In genomic region chr6:117463762-117464665, GRCh38 we compare ENCODE assay signal across 7 cellular contexts. TPM values are rescaled to one million over a fixed set of nuclear protein-coding genes. Genes with fewer than 3 reads are reported as not detected.
DNase-seq lines count a peak whose midpoint lies in the region; ATAC-seq and TF ChIP-seq lines count a peak whose summit lies in the region.

No MANE protein-coding gene starts in this region.

- no peak for TF ChIP-seq CTCF in GM20000 (IDR thresholded peaks at IDR 0.05; ENCODE audit: extremely low read depth, missing control alignments)

- H3K27me3 Mint-ChIP-seq in activated T-cell treated with anti-CD3 and anti-CD28 coated beads, Interleukin-2, amount 50 U/mL, for 72 hours (ENCODE audit: low read depth) = peaks cover 31% of the 10 kb centered on the region

- peak; percentile 39 to 40 for DNase-seq in activated T-cell treated with anti-CD3 and anti-CD28 coated beads, Interleukin-2, amount 50 U/mL, for 72 hours
- DNase-seq in non-pigmented ciliary epithelial cell (ENCODE audit: low read depth) (peak; percentile 55), GM20000 (ENCODE audit: low spot score) (no peak), mesenteric fat pad (ENCODE audit: low spot score) (no peak)

- H3K4me3 Mint-ChIP-seq in activated T-cell treated with anti-CD3 and anti-CD28 coated beads, Interleukin-2, amount 50 U/mL, for 72 hours = peak overlapping the region; percentile 68 to 73

- peaks cover 32% of the 10 kb centered on the region for H3K4me1 Mint-ChIP-seq in activated T-cell treated with anti-CD3 and anti-CD28 coated beads, Interleukin-2, amount 50 U/mL, for 72 hours (ENCODE audit: low read depth)

- H3K9me3 Mint-ChIP-seq in activated T-cell treated with anti-CD3 and anti-CD28 coated beads, Interleukin-2, amount 50 U/mL, for 72 hours = no peaks in the 10 kb centered on the region

- ATAC-seq in GM19043 (IDR thresholded peaks at IDR 0.05; ENCODE audit: low read depth, unreplicated experiment) (peak; percentile 58), HG03103 (IDR thresholded peaks at IDR 0.05; ENCODE audit: low read depth, unreplicated experiment) (peak; percentile 49), HG03045 (IDR thresholded peaks at IDR 0.05; ENCODE audit: unreplicated experiment) (no peak)
- peak; percentile 96 to 98 for ATAC-seq in activated T-cell treated with anti-CD3 and anti-CD28 coated beads, Interleukin-2, amount 50 U/mL, for 72 hours (replicated peaks in 1 of 2)

- no peak overlapping the region for H3K27ac Mint-ChIP-seq in activated T-cell treated with anti-CD3 and anti-CD28 coated beads, Interleukin-2, amount 50 U/mL, for 72 hours

- H3K36me3 Mint-ChIP-seq in activated T-cell treated with anti-CD3 and anti-CD28 coated beads, Interleukin-2, amount 50 U/mL, for 72 hours (ENCODE audit: insufficient read depth in 2 of 2) = no peaks in the 10 kb centered on the region

RNA-seq across cellular contexts. Expression of gene DCBLD1, which starts 18.5 kb away (rescaled TPM):
- 1 to 10 TPM; 2.9 to 3.4 TPM for total RNA-seq in activated T-cell treated with anti-CD3 and anti-CD28 coated beads, Interleukin-2, amount 50 U/mL, for 72 hours
- 9.9 TPM for total RNA-seq in mesenteric fat pad

RNA-seq across cellular contexts. Expression of gene ROS1, which starts 38.3 kb away (rescaled TPM):
- not detected for total RNA-seq in activated T-cell treated with anti-CD3 and anti-CD28 coated beads, Interleukin-2, amount 50 U/mL, for 72 hours
- total RNA-seq in mesenteric fat pad = not detected

Comparison
In these comparisons a context has a peak if more than half of its experiments do, and no peak if none do; other contexts are left out.
1. DNase-seq: peak in activated T-cell treated with anti-CD3 and anti-CD28 coated beads, Interleukin-2, amount 50 U/mL, for 72 hours (2 of 2) and non-pigmented ciliary epithelial cell (single experiment); none in GM20000 (single experiment) and mesenteric fat pad (single experiment).